Comparison of ENCODE assay signal across 10 cellular contexts in the genomic region with DNA sequence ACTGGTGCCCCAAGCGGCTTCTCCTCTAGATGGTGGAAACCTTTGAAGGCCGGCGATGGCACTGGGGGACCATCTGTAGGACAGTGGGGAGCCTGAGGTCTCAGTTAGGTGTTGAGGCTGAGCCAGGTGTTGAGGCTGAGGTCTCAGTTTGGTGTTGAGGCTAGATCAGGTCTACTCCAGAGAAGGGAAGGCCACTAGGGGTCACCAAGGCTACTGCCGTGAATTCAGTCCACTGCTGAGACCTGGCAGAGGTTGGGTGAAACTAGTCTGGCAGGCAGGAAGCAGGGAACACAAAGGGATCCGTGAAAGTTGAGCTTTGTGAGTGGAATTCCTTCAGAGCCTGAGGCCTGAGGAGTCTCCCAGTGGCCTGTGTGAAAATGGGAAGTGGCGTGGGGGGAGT.
A peak's percentile ranks its signal among the peaks of the same experiment; 100 is the strongest.
DNase-seq lines count a peak whose midpoint lies in the region; ATAC-seq and TF ChIP-seq lines count a peak whose summit lies in the region.
"Had no signal": no experiment of that assay in that cellular context is flagged by ENCODE, and none has a peak within 500 bp of the region (broad histone marks: within the 10 kb centered on the region; RNA-seq: fewer than 3 reads in every experiment).

No MANE protein-coding gene starts in this region.

- H3K27me3 Mint-ChIP-seq in HFFc6 (ENCODE audit: insufficient read depth) (peaks cover 36% of the 10 kb centered on the region), WTC11 (ENCODE audit: low read depth) (no peaks in the 10 kb centered on the region; the same call in 1 of the 2 replicates)

- peaks cover 0 to 4% (median 0%) of the 10 kb centered on the region in 4 donors for H3K4me1 ChIP-seq in right lobe of liver
- no peaks in the 10 kb centered on the region for H3K4me1 ChIP-seq in adrenal gland (replicated peaks in 1 of 2)

- H3K4me3 Mint-ChIP-seq in HFFc6: no peak overlapping the region
- no peak overlapping the region for H3K4me3 Mint-ChIP-seq in WTC11
- H3K4me3 Mint-ChIP-seq: CD8-positive, alpha-beta memory T cell had no signal

- H3K27ac Mint-ChIP-seq in HFFc6 (no peak overlapping the region), WTC11 (no peak overlapping the region)
- H3K27ac Mint-ChIP-seq: CD8-positive, alpha-beta memory T cell had no signal

- H3K9me3 Mint-ChIP-seq in HFFc6 (no peaks in the 10 kb centered on the region), WTC11 (no peaks in the 10 kb centered on the region)

- H3K4me1 Mint-ChIP-seq in HFFc6 (ENCODE audit: low read depth): no peaks in the 10 kb centered on the region
- peaks cover 7% of the 10 kb centered on the region for H3K4me1 Mint-ChIP-seq in WTC11
- H3K4me1 Mint-ChIP-seq: CD8-positive, alpha-beta memory T cell had no signal

- TF ChIP-seq CTCF in AG09319 (IDR thresholded peaks at IDR 0.05; ENCODE audit: low read depth, low read length) (peak; percentile 19), HFFc6 (IDR thresholded peaks at IDR 0.05) (peak; percentile 41; the same call in 1 of the 2 replicates), WTC11 (IDR thresholded peaks at IDR 0.05) (no peak), right lobe of liver (IDR thresholded peaks at IDR 0.05) (peak; percentile 33 to 55 (median 47)), adrenal gland (IDR thresholded peaks at IDR 0.05) (no peak)

- H3K36me3 Mint-ChIP-seq in HFFc6 (ENCODE audit: low read depth): no peaks in the 10 kb centered on the region
- no peaks in the 10 kb centered on the region for H3K36me3 Mint-ChIP-seq in WTC11
- H3K36me3 Mint-ChIP-seq: CD8-positive, alpha-beta memory T cell had no signal

- intact Hi-C loops in right lobe of liver (cut with DNase I): no loop called here
- intact Hi-C loops in adrenal gland (cut with DNase I): no loop called here

- DNase-seq in AG09319 (ENCODE audit: extremely low read depth, low read depth) (no peak), HFFc6 (no peak), WTC11 (ENCODE audit: low spot score) (peak; percentile 30), right lobe of liver (peak in 2 of 3 donors; percentile 51 to 61), GF-D8 (lab: John Stamatoyannopoulos, UW) (no peak), adrenal gland (no peak), caudate nucleus (lab: John Stamatoyannopoulos, UW) (no peak)
- no peak for DNase-seq in effector CD8-positive, alpha-beta T cell (lab: John Stamatoyannopoulos, UW)
- DNase-seq: NCI-H748 treated with DMSO at 0.1 percent for 48 hours had no signal

- CTCF ChIA-PET in WTC11 (lab: Charles Lee): interaction anchor here (0.8 to 1.8 kb wide), 13 partner anchors 24 to 625 kb away, joined by 3 to 12 read pairs (median 4); no protein-coding TSS in a partner anchor

- no peak overlapping the region for H3K4me3 ChIP-seq in right lobe of liver
- H3K4me3 ChIP-seq in adrenal gland: no peak overlapping the region

- TF ChIP-seq POLR2A in right lobe of liver (IDR thresholded peaks at IDR 0.05) (no peak), adrenal gland (IDR thresholded peaks at IDR 0.05) (no peak)

- H3K27ac ChIP-seq in right lobe of liver: no peak overlapping the region
- H3K27ac ChIP-seq in adrenal gland: no peak overlapping the region
- H3K27ac ChIP-seq in caudate nucleus (ENCODE audit: low read depth, low read length): no peak overlapping the region

- ATAC-seq in WTC11 (peak; percentile 54), right lobe of liver (peak; percentile 83 to 88 (median 84))

- H3K36me3 ChIP-seq in right lobe of liver (no peaks in the 10 kb centered on the region), adrenal gland (replicated peaks in 1 of 2) (no peaks in the 10 kb centered on the region)

- H3K9me3 ChIP-seq in right lobe of liver: no peaks in the 10 kb centered on the region
- H3K9me3 ChIP-seq in adrenal gland (replicated peaks in 1 of 3): no peaks in the 10 kb centered on the region

- no peaks in the 10 kb centered on the region for H3K27me3 ChIP-seq in right lobe of liver
- no peaks in the 10 kb centered on the region for H3K27me3 ChIP-seq in adrenal gland

- WGBS in right lobe of liver (ENCODE audit: insufficient coverage, low coverage, low lambda C conversion rate, missing lambda C conversion rate): 10% methylated on average over 2 of the region's 6 CpGs
- WGBS in adrenal gland, 4 donors: 68 to 80% (median 77%) methylated on average over 6 of the region's 6 CpGs

- POLR2A ChIA-PET in WTC11 (lab: Charles Lee): interaction anchor here (0.6 kb wide), 1 partner anchor 265 kb away, joined by 4 read pairs; no protein-coding TSS in a partner anchor

TF ChIP-seq in WTC11, 78 proteins besides CTCF, POLR2A, EP300 and RAD21:
- no peak for TF ChIP-seq PRDM15 (CRISPR knock-in tag; IDR thresholded peaks at IDR 0.05)

Comparison
In these comparisons a context has a peak if more than half of its experiments do, and no peak if none do; other contexts are left out.
1. DNase-seq: peak in WTC11 (single experiment) and right lobe of liver (2 of 3); none in AG09319 (single experiment), HFFc6 (single experiment), GF-D8 (single experiment), adrenal gland (0 of 7), effector CD8-positive, alpha-beta T cell (single experiment) and caudate nucleus (0 of 61).
2. CTCF ChIP-seq: peak in AG09319 (single experiment), HFFc6 (single experiment) and right lobe of liver (4 of 4); none in WTC11 (single experiment) and adrenal gland (0 of 6).